Comparison of ENCODE assay signal across 28 cellular contexts in genomic region chr20:57555457-57556184, GRCh38. TPM values are rescaled to one million over a fixed set of nuclear protein-coding genes. Genes with fewer than 3 reads are reported as not detected.
DNase-seq lines count a peak whose midpoint lies in the region; ATAC-seq, FAIRE-seq and TF ChIP-seq lines count a peak whose summit lies in the region.
"Had no signal": no experiment of that assay in that cellular context is flagged by ENCODE, and none has a peak within 500 bp of the region (broad histone marks: within the 10 kb centered on the region; RNA-seq: fewer than 3 reads in every experiment).

No MANE protein-coding gene starts in this region.

- TF ChIP-seq CTCF in natural killer cell (IDR thresholded peaks at IDR 0.05) (no peak), astrocyte (IDR thresholded peaks at IDR 0.05; ENCODE audit: insufficient read depth, low read depth, low read length) (no peak)

- no peaks in the 10 kb centered on the region for H3K79me2 ChIP-seq in astrocyte (ENCODE audit: insufficient read depth, low read length)

- no peak overlapping the region for H3K4me3 Mint-ChIP-seq in natural killer cell treated with Interleukin-12 subunit alpha and Interleukin-12 subunit beta and Interleukin-15 and Interleukin-18, amount 100 ng/mL, for 72 hours
- H3K4me3 Mint-ChIP-seq in natural killer cell (no peak overlapping the region), astrocyte (ENCODE audit: unreplicated experiment) (peak overlapping the region; percentile 25)
- H3K4me3 Mint-ChIP-seq: B cell; CD8-positive, alpha-beta T cell had no signal

- peaks cover 17 to 19% of the 10 kb centered on the region in 2 donors for H3K27me3 Mint-ChIP-seq in natural killer cell treated with Interleukin-12 subunit alpha and Interleukin-12 subunit beta and Interleukin-15 and Interleukin-18, amount 100 ng/mL, for 72 hours
- H3K27me3 Mint-ChIP-seq in natural killer cell (ENCODE audit: low read depth in 2 of 2) (peaks cover 14 to 34% of the 10 kb centered on the region in 2 donors), astrocyte (ENCODE audit: low read depth, unreplicated experiment) (peaks cover 53% of the 10 kb centered on the region)

- no peak overlapping the region for H3K4me3 ChIP-seq in astrocyte (ENCODE audit: insufficient read depth, low read depth, low read length)

- peak; percentile 39 for DNase-seq in natural killer cell treated with Interleukin-12 subunit alpha and Interleukin-12 subunit beta and Interleukin-15 and Interleukin-18, amount 100 ng/mL, for 72 hours (ENCODE audit: low spot score)
- DNase-seq in natural killer cell (no peak), astrocyte (ENCODE audit: low read depth) (no peak), left lobe of liver (ENCODE audit: low spot score) (peak; percentile 77), urothelium cell line (ENCODE audit: low spot score) (peak; percentile 31), A172 (ENCODE audit: low spot score) (no peak), iPS-NIHi7 (ENCODE audit: extremely low spot score) (no peak)
- DNase-seq: Caco-2; CD8-positive, alpha-beta T cell; EL; GDM1; KBM-7; MV-4-11; NCI-H1105; NCI-H2081; NCI-H2171 treated with DMSO at 0.1 percent for 48 hours; NCI-H446; NCI-H524 treated with DMSO at 0.1 percent for 48 hours; SHP77 treated with DMSO at 0.1 percent for 48 hours had no signal

- no peaks in the 10 kb centered on the region for H3K9me3 Mint-ChIP-seq in natural killer cell treated with Interleukin-12 subunit alpha and Interleukin-12 subunit beta and Interleukin-15 and Interleukin-18, amount 100 ng/mL, for 72 hours
- H3K9me3 Mint-ChIP-seq in natural killer cell (no peaks in the 10 kb centered on the region), astrocyte (ENCODE audit: unreplicated experiment) (peaks cover 6% of the 10 kb centered on the region)
- H3K9me3 Mint-ChIP-seq: CD8-positive, alpha-beta T cell had no signal

- H3K27ac ChIP-seq in astrocyte (ENCODE audit: low read depth, low read length), result no peak overlapping the region
- H3K27ac ChIP-seq: C4-2B had no signal

- FAIRE-seq in astrocyte (lab: Jason Lieb, UNC) (no peak), urothelium cell line (lab: Jason Lieb, UNC) (no peak)
- FAIRE-seq: GM12891, H1 had no signal

- ATAC-seq in natural killer cell treated with Interleukin-12 subunit alpha and Interleukin-12 subunit beta and Interleukin-15 and Interleukin-18, amount 100 ng/mL, for 72 hours, result no peak
- ATAC-seq in natural killer cell (no peak), left lobe of liver (peak; percentile 41), HG03469 (IDR thresholded peaks at IDR 0.05; ENCODE audit: unreplicated experiment) (no peak)
- ATAC-seq: CD8-positive, alpha-beta T cell; Panc1 had no signal

- no peaks in the 10 kb centered on the region for H3K36me3 ChIP-seq in astrocyte (ENCODE audit: insufficient read depth, low read length)

- peaks cover 57% of the 10 kb centered on the region for H3K27me3 ChIP-seq in astrocyte (ENCODE audit: insufficient read depth, low read length)

- no peaks in the 10 kb centered on the region for H3K4me1 ChIP-seq in astrocyte (ENCODE audit: insufficient read depth, low read length)

- H3K4me2 ChIP-seq in astrocyte (ENCODE audit: low read length), result no peak overlapping the region

- no peaks in the 10 kb centered on the region for H3K9me3 ChIP-seq in astrocyte (ENCODE audit: insufficient read depth, low read depth, low read length)

- intact Hi-C loops in natural killer cell (cut with micrococcal nuclease), result no loop called here

- H2AFZ ChIP-seq in astrocyte (ENCODE audit: low read depth, low read length), result no peak overlapping the region

- no peaks in the 10 kb centered on the region for H3K36me3 Mint-ChIP-seq in natural killer cell treated with Interleukin-12 subunit alpha and Interleukin-12 subunit beta and Interleukin-15 and Interleukin-18, amount 100 ng/mL, for 72 hours
- no peaks in the 10 kb centered on the region for H3K36me3 Mint-ChIP-seq in natural killer cell
- H3K36me3 Mint-ChIP-seq in astrocyte (ENCODE audit: low read depth, unreplicated experiment), result no peaks in the 10 kb centered on the region
- H3K36me3 Mint-ChIP-seq: CD8-positive, alpha-beta T cell had no signal

- H4K20me1 ChIP-seq in astrocyte (ENCODE audit: insufficient read depth, low read length), result no peaks in the 10 kb centered on the region

- H3K27ac Mint-ChIP-seq in natural killer cell treated with Interleukin-12 subunit alpha and Interleukin-12 subunit beta and Interleukin-15 and Interleukin-18, amount 100 ng/mL, for 72 hours, result no peak overlapping the region
- H3K27ac Mint-ChIP-seq in natural killer cell (no peak overlapping the region), astrocyte (ENCODE audit: unreplicated experiment) (peak overlapping the region; percentile 91)
- H3K27ac Mint-ChIP-seq: B cell; CD8-positive, alpha-beta T cell had no signal

- no peak overlapping the region for H3K9ac ChIP-seq in astrocyte (ENCODE audit: low read length)

- H3K4me1 Mint-ChIP-seq in natural killer cell treated with Interleukin-12 subunit alpha and Interleukin-12 subunit beta and Interleukin-15 and Interleukin-18, amount 100 ng/mL, for 72 hours (ENCODE audit: low read depth in 2 of 2), result no peaks in the 10 kb centered on the region
- H3K4me1 Mint-ChIP-seq in natural killer cell (no peaks in the 10 kb centered on the region), astrocyte (ENCODE audit: low read depth, unreplicated experiment) (peaks cover 6% of the 10 kb centered on the region)
- H3K4me1 Mint-ChIP-seq: B cell had no signal

RNA-seq across cellular contexts. Expression of gene PCK1, which starts 5.3 kb away (rescaled TPM):
- total RNA-seq in natural killer cell treated with Interleukin-12 subunit alpha and Interleukin-12 subunit beta and Interleukin-15 and Interleukin-18, amount 100 ng/mL, for 72 hours, result not detected
- total RNA-seq in natural killer cell (not detected), astrocyte (not detected in 2 replicates), left lobe of liver (1,004 TPM)
- not detected in 2 replicates for total RNA-seq in A172 (2014; rRNA removed; shearing (Covaris generic))
- total RNA-seq: B cell; Caco-2; CD8-positive, alpha-beta T cell; H1; HT1080; LHCN-M2; MCF 10A had no signal

RNA-seq across cellular contexts. Expression of gene CTCFL, which starts 30.7 kb away (rescaled TPM):
- total RNA-seq in natural killer cell treated with Interleukin-12 subunit alpha and Interleukin-12 subunit beta and Interleukin-15 and Interleukin-18, amount 100 ng/mL, for 72 hours, result not detected
- not detected for total RNA-seq in natural killer cell
- total RNA-seq in astrocyte, result not detected in 2 replicates
- 0.15 TPM for total RNA-seq in left lobe of liver
- not detected in 2 replicates for total RNA-seq in A172 (2014; rRNA removed; shearing (Covaris generic))
- total RNA-seq: B cell; Caco-2; CD8-positive, alpha-beta T cell; HT1080; LHCN-M2; MCF 10A had no signal

Comparison
In these comparisons a context has a peak if more than half of its experiments do, and no peak if none do; other contexts are left out.
1. DNase-seq: peak in natural killer cell treated with Interleukin-12 subunit alpha and Interleukin-12 subunit beta and Interleukin-15 and Interleukin-18, amount 100 ng/mL, for 72 hours (single experiment), left lobe of liver (single experiment) and urothelium cell line (single experiment); none in natural killer cell (single experiment), astrocyte (single experiment), A172 (single experiment) and iPS-NIHi7 (single experiment).
2. RNA of gene PCK1, which starts 5.3 kb away (total RNA-seq): 1,004 TPM in left lobe of liver (single experiment); not detected in natural killer cell treated with Interleukin-12 subunit alpha and Interleukin-12 subunit beta and Interleukin-15 and Interleukin-18, amount 100 ng/mL, for 72 hours, not detected in natural killer cell, not detected in astrocyte and not detected in A172; every median in the first group is over 100 times any median in the second.